ENCODE assay signal across 9 cellular contexts in genomic region chr17:77916771-77917481, GRCh38. TPM values are rescaled to one million over a fixed set of nuclear protein-coding genes. Genes with fewer than 3 reads are reported as not detected.
DNase-seq lines count a peak whose midpoint lies in the region; ATAC-seq and TF ChIP-seq lines count a peak whose summit lies in the region.
"Had no signal": no experiment of that assay in that cellular context is flagged by ENCODE, and none has a peak within 500 bp of the region (broad histone marks: within the 10 kb centered on the region; RNA-seq: fewer than 3 reads in every experiment).

No MANE protein-coding gene starts in this region.

- peak in 1 of 5 donors; percentile 9 for DNase-seq in CD4-positive, alpha-beta memory T cell
- DNase-seq in MV-4-11 (lab: John Stamatoyannopoulos, UW) (peak; percentile 93), natural killer cell (no peak), NCI-H82 (lab: John Stamatoyannopoulos, UW) (no peak), COR-L47 (lab: John Stamatoyannopoulos, UW) (no peak), NCI-H510A (lab: John Stamatoyannopoulos, UW) (no peak)
- no peak for DNase-seq in activated CD8-positive, alpha-beta T cell treated with anti-CD3 and anti-CD28 coated beads for 36 hours

- CTCF ChIA-PET in CD4-positive, alpha-beta memory T cell (lab: Charles Lee; ENCODE audit: partially characterized antibody): interaction anchor here (0.6 to 1.3 kb wide), 5 partner anchors 61 to 144 kb away, joined by 3 to 5 read pairs (median 3); no protein-coding TSS in a partner anchor
- CTCF ChIA-PET in activated CD8-positive, alpha-beta T cell treated with anti-CD3 and anti-CD28 coated beads for 36 hours (lab: Charles Lee): interaction anchor here (1.3 to 1.4 kb wide), 3 partner anchors 27 to 97 kb away, joined by 3 to 7 read pairs (median 4); no protein-coding TSS in a partner anchor

- no peak overlapping the region for H3K27ac ChIP-seq in CD4-positive, alpha-beta memory T cell (ENCODE audit: low read depth, low read length)
- H3K27ac ChIP-seq: adrenal gland had no signal

- no peaks in the 10 kb centered on the region for H3K9me3 Mint-ChIP-seq in CD4-positive, alpha-beta memory T cell
- no peaks in the 10 kb centered on the region for H3K9me3 Mint-ChIP-seq in activated CD8-positive, alpha-beta T cell treated with anti-CD3 and anti-CD28 coated beads for 36 hours
- H3K9me3 Mint-ChIP-seq in natural killer cell: no peaks in the 10 kb centered on the region

- peaks cover 8% of the 10 kb centered on the region for H3K4me1 ChIP-seq in CD4-positive, alpha-beta memory T cell (ENCODE audit: insufficient read depth, low read length)
- H3K4me1 ChIP-seq: adrenal gland had no signal

- H3K36me3 Mint-ChIP-seq in CD4-positive, alpha-beta memory T cell: no peaks in the 10 kb centered on the region
- H3K36me3 Mint-ChIP-seq in activated CD8-positive, alpha-beta T cell treated with anti-CD3 and anti-CD28 coated beads for 36 hours (ENCODE audit: low read depth): no peaks in the 10 kb centered on the region
- no peaks in the 10 kb centered on the region for H3K36me3 Mint-ChIP-seq in natural killer cell

- H3K4me1 Mint-ChIP-seq in CD4-positive, alpha-beta memory T cell: peaks cover 9 to 21% (median 14%) of the 10 kb centered on the region in 4 donors
- H3K4me1 Mint-ChIP-seq in activated CD8-positive, alpha-beta T cell treated with anti-CD3 and anti-CD28 coated beads for 36 hours (ENCODE audit: low read depth): peaks cover 8% of the 10 kb centered on the region
- H3K4me1 Mint-ChIP-seq in natural killer cell: peaks cover 14 to 15% of the 10 kb centered on the region in 2 donors

- peaks cover 11% of the 10 kb centered on the region for H3K27me3 ChIP-seq in CD4-positive, alpha-beta memory T cell (ENCODE audit: insufficient read depth, low read length)

- H3K36me3 ChIP-seq in CD4-positive, alpha-beta memory T cell (ENCODE audit: insufficient read depth, low read length): no peaks in the 10 kb centered on the region
- H3K36me3 ChIP-seq: adrenal gland had no signal

- peak overlapping the region; percentile 13 to 76 (median 63) for H3K4me3 Mint-ChIP-seq in CD4-positive, alpha-beta memory T cell
- peak overlapping the region; percentile 28 for H3K4me3 Mint-ChIP-seq in activated CD8-positive, alpha-beta T cell treated with anti-CD3 and anti-CD28 coated beads for 36 hours
- peak overlapping the region; percentile 53 for H3K4me3 Mint-ChIP-seq in natural killer cell

- H3K9me3 ChIP-seq in CD4-positive, alpha-beta memory T cell (ENCODE audit: control insufficient read depth in 1 of 2, low read length in 2 of 2): no peaks in the 10 kb centered on the region
- H3K9me3 ChIP-seq: adrenal gland had no signal

- H3K27ac Mint-ChIP-seq in CD4-positive, alpha-beta memory T cell: peak overlapping the region in 1 of 7 donors; percentile 87
- H3K27ac Mint-ChIP-seq in activated CD8-positive, alpha-beta T cell treated with anti-CD3 and anti-CD28 coated beads for 36 hours: no peak overlapping the region
- peak overlapping the region in 1 of 2 donors; percentile 32 for H3K27ac Mint-ChIP-seq in natural killer cell

- peaks cover 30 to 34% of the 10 kb centered on the region in 2 donors for H3K27me3 Mint-ChIP-seq in CD4-positive, alpha-beta memory T cell
- H3K27me3 Mint-ChIP-seq in activated CD8-positive, alpha-beta T cell treated with anti-CD3 and anti-CD28 coated beads for 36 hours: peaks cover 26% of the 10 kb centered on the region
- peaks cover 42 to 50% of the 10 kb centered on the region in 2 donors for H3K27me3 Mint-ChIP-seq in natural killer cell (ENCODE audit: low read depth in 2 of 2)

- H3K4me3 ChIP-seq in CD4-positive, alpha-beta memory T cell (ENCODE audit: low read length in 2 of 2): no peak overlapping the region
- H3K4me3 ChIP-seq: adrenal gland had no signal

- intact Hi-C loops in CD4-positive, alpha-beta memory T cell (cut with micrococcal nuclease): no loop called here
- intact Hi-C loops in activated CD8-positive, alpha-beta T cell treated with anti-CD3 and anti-CD28 coated beads for 36 hours (cut with micrococcal nuclease): no loop called here
- intact Hi-C loops in natural killer cell (cut with micrococcal nuclease): no loop called here

- POLR2A ChIA-PET in CD4-positive, alpha-beta memory T cell (lab: Charles Lee; ENCODE audit: partially characterized antibody): interaction anchor here (1.1 to 2.9 kb wide), 2 partner anchors 40 to 42 kb away, joined by 3 to 13 read pairs; partner anchors contain the start of gene TNRC6C
- POLR2A ChIA-PET in activated CD8-positive, alpha-beta T cell treated with anti-CD3 and anti-CD28 coated beads for 36 hours (lab: Charles Lee): interaction anchor here (0.6 to 1.5 kb wide), 4 partner anchors 10 to 267 kb away, joined by 3 to 4 read pairs (median 4); no protein-coding TSS in a partner anchor

- no peak for ATAC-seq in activated CD8-positive, alpha-beta T cell treated with anti-CD3 and anti-CD28 coated beads for 36 hours
- ATAC-seq in natural killer cell (peak; percentile 38 to 72 (median 68)), HG03045 (IDR thresholded peaks at IDR 0.05; ENCODE audit: unreplicated experiment) (no peak)

- no peak for TF ChIP-seq CTCF in activated CD8-positive, alpha-beta T cell treated with anti-CD3 and anti-CD28 coated beads for 36 hours (IDR thresholded peaks at IDR 0.05)
- TF ChIP-seq CTCF in natural killer cell (IDR thresholded peaks at IDR 0.05): no peak

RNA-seq across cellular contexts. Expression of gene TNRC6C, which starts 41.6 kb away (rescaled TPM):
- 100 to 1,000 TPM; 105 to 112 TPM for total RNA-seq in CD4-positive, alpha-beta memory T cell
- polyA plus RNA-seq in CD4-positive, alpha-beta memory T cell: 1 to 10 TPM; 1.3 to 9.4 TPM
- total RNA-seq in activated CD8-positive, alpha-beta T cell treated with anti-CD3 and anti-CD28 coated beads for 36 hours: 10 to 100 TPM; 26.4 to 26.6 TPM
- total RNA-seq in natural killer cell: 100 to 1,000 TPM in 1 of 3 donors, 10 to 100 TPM in 2; 74.3 to 100 (median 76.3) TPM

Comparison
In these comparisons a context has a peak if more than half of its experiments do, and no peak if none do; other contexts are left out.
1. ATAC-seq: peak in natural killer cell (3 of 3); none in activated CD8-positive, alpha-beta T cell treated with anti-CD3 and anti-CD28 coated beads for 36 hours (single experiment) and HG03045 (single experiment).
2. Peak in every context shown above with its lines, with median percentiles within 50 percentile points of each other: H3K4me3 Mint-ChIP-seq.